In the genomic region with DNA sequence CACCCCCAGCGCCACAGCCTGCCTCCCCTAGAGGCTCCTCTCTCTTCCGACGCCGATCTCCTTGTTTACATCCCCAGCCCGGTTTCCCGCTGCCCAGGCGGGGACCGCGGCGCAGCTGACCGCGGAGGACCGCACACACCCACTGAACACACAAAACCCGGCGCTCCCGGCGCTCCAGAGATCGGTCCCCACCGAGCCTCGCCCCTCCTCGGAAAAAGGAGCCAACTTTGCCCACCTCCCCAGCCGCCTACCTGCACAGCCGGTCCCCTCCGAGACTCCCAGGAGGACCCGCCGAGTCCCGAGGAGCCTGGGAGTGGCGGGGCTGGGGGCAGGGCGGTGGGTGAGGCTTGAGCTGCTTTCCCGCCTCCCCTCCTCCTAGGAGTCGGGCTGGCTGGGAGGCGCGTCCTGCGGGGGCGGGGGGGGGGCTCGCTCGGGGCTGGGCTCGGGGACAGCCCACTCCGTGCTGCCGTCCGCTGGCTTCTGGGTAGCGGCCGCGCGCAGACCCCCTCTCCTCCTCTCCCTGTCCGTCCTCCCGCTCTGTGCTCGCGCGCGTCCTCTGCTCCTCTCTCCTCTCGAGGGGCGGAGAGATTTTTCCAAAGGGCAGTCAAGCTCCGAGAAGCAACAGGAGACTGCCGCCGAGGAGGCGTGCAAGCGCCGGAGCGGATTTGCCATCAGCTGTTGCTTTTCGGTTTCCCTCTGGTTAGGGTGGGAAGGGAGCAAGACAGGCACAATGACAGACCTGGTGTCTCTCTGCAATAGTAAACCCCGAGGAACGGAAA, we compare ENCODE assay signal across 8 cellular contexts. TPM values are rescaled to one million over a fixed set of nuclear protein-coding genes. Genes with fewer than 3 reads are reported as not detected.
DNase-seq lines count a peak whose midpoint lies in the region; ATAC-seq, FAIRE-seq and TF ChIP-seq lines count a peak whose summit lies in the region.

A gene with protein sequence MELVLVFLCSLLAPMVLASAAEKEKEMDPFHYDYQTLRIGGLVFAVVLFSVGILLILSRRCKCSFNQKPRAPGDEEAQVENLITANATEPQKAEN (minus strand): TSS at position 318 of the 779 bp plus-strand sequence. CDS start 33,882 bp downstream, outside the sequence.

- peaks cover 4% of the 10 kb centered on the region for H4K20me1 ChIP-seq in astrocyte (ENCODE audit: insufficient read depth, low read length)

- H3K4me3 ChIP-seq in astrocyte (ENCODE audit: insufficient read depth, low read depth, low read length) (peak within 1 kb of the TSS; percentile 63), iPS-18c (ENCODE audit: insufficient read depth, low read depth, low read length) (peak within 1 kb of the TSS; percentile 66), gastrocnemius medialis (peak within 1 kb of the TSS; percentile 57 to 77 (median 64))

- ATAC-seq in gastrocnemius medialis (peak; percentile 32 to 40), GM18498 (IDR thresholded peaks at IDR 0.05; ENCODE audit: unreplicated experiment) (no peak), HG02981 (IDR thresholded peaks at IDR 0.05; ENCODE audit: unreplicated experiment) (no peak), HG02970 (IDR thresholded peaks at IDR 0.05; ENCODE audit: low FRiP score, unreplicated experiment) (no peak)

- in situ Hi-C loops in gastrocnemius medialis (cut with MboI; ENCODE audit: low sequenced_read_pairs in 4 of 4) = no loop called here

- TF ChIP-seq POLR2A in gastrocnemius medialis (IDR thresholded peaks at IDR 0.05) = no peak

- peaks cover 80% of the 10 kb centered on the region for H3K27me3 Mint-ChIP-seq in astrocyte (ENCODE audit: low read depth, unreplicated experiment)

- H3K9ac ChIP-seq in astrocyte (ENCODE audit: low read length) = peak within 1 kb of the TSS; percentile 58

- H3K27me3 ChIP-seq in astrocyte (ENCODE audit: insufficient read depth, low read length) (peaks cover 60% of the 10 kb centered on the region), gastrocnemius medialis (peaks cover 11 to 30% (median 27%) of the 10 kb centered on the region in 3 donors)

- peak within 1 kb of the TSS; percentile 74 for H2AFZ ChIP-seq in astrocyte (ENCODE audit: low read depth, low read length)

- no peaks in the 10 kb centered on the region for H3K36me3 ChIP-seq in astrocyte (ENCODE audit: insufficient read depth, low read length)
- H3K36me3 ChIP-seq in gastrocnemius medialis = no peaks in the 10 kb centered on the region

- H3K4me2 ChIP-seq in astrocyte (ENCODE audit: low read length) = peak within 1 kb of the TSS; percentile 89

- H3K9me3 Mint-ChIP-seq in astrocyte (ENCODE audit: unreplicated experiment) = peaks cover 6% of the 10 kb centered on the region

- DNase-seq in DMS114 treated with DMSO at 0.1 percent for 48 hours (lab: John Stamatoyannopoulos, UW; ENCODE audit: unreplicated experiment) = peak; percentile 7
- DNase-seq in NCI-H2107 treated with DMSO at 0.1 percent for 48 hours (lab: John Stamatoyannopoulos, UW; ENCODE audit: unreplicated experiment) = peak; percentile 63
- DNase-seq in astrocyte (ENCODE audit: low read depth) = peak; percentile 21
- DNase-seq in gastrocnemius medialis = no peak

- no peak for FAIRE-seq in astrocyte (lab: Jason Lieb, UNC)

- peak within 1 kb of the TSS; percentile 92 for H3K4me3 Mint-ChIP-seq in astrocyte (ENCODE audit: unreplicated experiment)

- no peak for TF ChIP-seq CTCF in astrocyte (IDR thresholded peaks at IDR 0.05; ENCODE audit: insufficient read depth, low read depth, low read length)
- no peak for TF ChIP-seq CTCF in gastrocnemius medialis (IDR thresholded peaks at IDR 0.05 in 4 of 5, conservative IDR thresholded peaks at IDR 0.05 in 1 of 5)

- peaks cover 7% of the 10 kb centered on the region for H3K4me1 Mint-ChIP-seq in astrocyte (ENCODE audit: low read depth, unreplicated experiment)

- no peaks in the 10 kb centered on the region for H3K9me3 ChIP-seq in astrocyte (ENCODE audit: insufficient read depth, low read depth, low read length)
- H3K9me3 ChIP-seq in iPS-18c (ENCODE audit: control insufficient read depth, insufficient read depth, low read length) = no peaks in the 10 kb centered on the region
- no peaks in the 10 kb centered on the region for H3K9me3 ChIP-seq in gastrocnemius medialis

- H3K36me3 Mint-ChIP-seq in astrocyte (ENCODE audit: low read depth, unreplicated experiment) = no peaks in the 10 kb centered on the region

- H3K4me1 ChIP-seq in astrocyte (ENCODE audit: insufficient read depth, low read length) (peaks cover 5% of the 10 kb centered on the region), gastrocnemius medialis (peaks cover 11 to 27% of the 10 kb centered on the region in 2 donors)

- no peaks in the 10 kb centered on the region for H3K79me2 ChIP-seq in astrocyte (ENCODE audit: insufficient read depth, low read length)

- peak within 1 kb of the TSS; percentile 10 for H3K27ac Mint-ChIP-seq in astrocyte (ENCODE audit: unreplicated experiment)

- no peak within 1 kb of the TSS for H3K27ac ChIP-seq in astrocyte (ENCODE audit: low read depth, low read length)
- peak within 1 kb of the TSS; percentile 59 to 75 (median 70) for H3K27ac ChIP-seq in gastrocnemius medialis

- intact Hi-C loops in gastrocnemius medialis (cut with DNase I; ENCODE audit: low total_unique reads) = no loop called here

RNA-seq across cellular contexts. Expression of the gene that starts here (rescaled TPM):
- total RNA-seq in astrocyte = 8.1 and 10.5 TPM in 2 replicates
- 10 to 100 TPM in 1 of 4 donors, 1 to 10 TPM in 3; 2.9 to 17.7 (median 5.4) TPM for total RNA-seq in gastrocnemius medialis

Comparison
In these comparisons a context has a peak if more than half of its experiments do, and no peak if none do; other contexts are left out.
1. DNase-seq: peak in DMS114 treated with DMSO at 0.1 percent for 48 hours (single experiment), NCI-H2107 treated with DMSO at 0.1 percent for 48 hours (single experiment) and astrocyte (single experiment); none in gastrocnemius medialis (0 of 2).
2. ATAC-seq: peak in gastrocnemius medialis (2 of 2); none in GM18498 (single experiment), HG02981 (single experiment) and HG02970 (single experiment).
3. Peak in every context shown above with its lines, with median percentiles within 50 percentile points of each other: H3K4me3 ChIP-seq.